In genomic region chr6:17202526-17202925, GRCh38 we compare ENCODE assay signal across 19 cellular contexts.
DNase-seq lines count a peak whose midpoint lies in the region; ATAC-seq, FAIRE-seq and TF ChIP-seq lines count a peak whose summit lies in the region.
"Had no signal": no experiment of that assay in that cellular context is flagged by ENCODE, and none has a peak within 500 bp of the region (broad histone marks: within the 10 kb centered on the region; RNA-seq: fewer than 3 reads in every experiment).

No MANE protein-coding gene starts in this region.

- ATAC-seq in Right ventricle myocardium superior (ENCODE audit: poor library complexity) = peak; percentile 71
- no peak for ATAC-seq in HG02840 (IDR thresholded peaks at IDR 0.05; ENCODE audit: low FRiP score, unreplicated experiment)
- ATAC-seq in HG03108 (IDR thresholded peaks at IDR 0.05; ENCODE audit: unreplicated experiment) = no peak
- no peak for ATAC-seq in HG02938 (IDR thresholded peaks at IDR 0.05; ENCODE audit: unreplicated experiment)
- ATAC-seq: natural killer cell had no signal

- peaks cover 4% of the 10 kb centered on the region for H3K27me3 Mint-ChIP-seq in nephron (ENCODE audit: low read depth)
- H3K27me3 Mint-ChIP-seq: CD4-positive, CD25-positive, alpha-beta regulatory T cell had no signal

- intact Hi-C loops in Right ventricle myocardium superior (cut with DNase I) (loop anchor here (10.0 kb wide), 1 partner anchor 62 kb away; no protein-coding TSS in a partner anchor), cardiac septum (cut with DNase I) (no loop called here)

- no peak for FAIRE-seq in urothelium cell line (lab: Jason Lieb, UNC)
- FAIRE-seq: RCC 7860 had no signal

- peaks cover 3% of the 10 kb centered on the region for H3K36me3 Mint-ChIP-seq in nephron (ENCODE audit: low read depth)
- H3K36me3 Mint-ChIP-seq: activated naive CD4-positive, alpha-beta T cell treated with anti-CD3 and anti-CD28 coated beads, Interleukin-2, amount 50 U/mL, for 24 hours; CD4-positive, CD25-positive, alpha-beta regulatory T cell; natural killer cell had no signal

- no peak for DNase-seq in Right ventricle myocardium superior
- no peak for DNase-seq in cardiac septum (ENCODE audit: low spot score)
- peak; percentile 2 for DNase-seq in dermis blood vessel endothelial cell
- no peak for DNase-seq in urothelium cell line (ENCODE audit: low spot score)
- DNase-seq: activated CD4-positive, CD25-positive, alpha-beta regulatory T cell treated with anti-CD3 and anti-CD28 coated beads, Interleukin-2, amount 50 U/mL, for 72 hours; activated CD8-positive, alpha-beta memory T cell treated with anti-CD3 and anti-CD28 coated beads for 24 hours; activated T-cell treated with anti-CD3 and anti-CD28 coated beads, Interleukin-2, amount 50 U/mL, for 48 hours; CD4-positive, CD25-positive, alpha-beta regulatory T cell; DMS79 treated with DMSO at 0.1 percent for 48 hours; head of caudate nucleus; natural killer cell; NCI-H1048; stimulated activated CD4-positive, alpha-beta T cell treated with anti-CD3 and anti-CD28 coated beads, Interleukin-12 subunit alpha, Interleukin-12 subunit beta, amount 100 ng/mL, for 4 hours had no signal

- peak overlapping the region in 2 of 3 experiments; percentile 17 to 37 for H3K4me3 Mint-ChIP-seq in nephron
- H3K4me3 Mint-ChIP-seq: activated naive CD4-positive, alpha-beta T cell treated with anti-CD3 and anti-CD28 coated beads, Interleukin-2, amount 50 U/mL, for 24 hours; CD4-positive, CD25-positive, alpha-beta regulatory T cell; natural killer cell had no signal

- H3K27ac Mint-ChIP-seq in nephron = peak overlapping the region; percentile 39 to 91 (median 60)
- H3K27ac Mint-ChIP-seq: activated naive CD4-positive, alpha-beta T cell treated with anti-CD3 and anti-CD28 coated beads, Interleukin-2, amount 50 U/mL, for 24 hours; CD4-positive, CD25-positive, alpha-beta regulatory T cell; natural killer cell had no signal

- peaks cover 19% of the 10 kb centered on the region for H3K9me3 Mint-ChIP-seq in nephron
- H3K9me3 Mint-ChIP-seq: activated naive CD4-positive, alpha-beta T cell treated with anti-CD3 and anti-CD28 coated beads, Interleukin-2, amount 50 U/mL, for 24 hours; natural killer cell had no signal

- H3K4me1 Mint-ChIP-seq in nephron = peaks cover 18% of the 10 kb centered on the region
- H3K4me1 Mint-ChIP-seq: activated naive CD4-positive, alpha-beta T cell treated with anti-CD3 and anti-CD28 coated beads, Interleukin-2, amount 50 U/mL, for 24 hours; CD4-positive, CD25-positive, alpha-beta regulatory T cell; natural killer cell had no signal

- no peak for TF ChIP-seq CTCF in nephron (IDR thresholded peaks at IDR 0.05; ENCODE audit: unreplicated experiment in 3 of 3)
